In the genomic region with DNA sequence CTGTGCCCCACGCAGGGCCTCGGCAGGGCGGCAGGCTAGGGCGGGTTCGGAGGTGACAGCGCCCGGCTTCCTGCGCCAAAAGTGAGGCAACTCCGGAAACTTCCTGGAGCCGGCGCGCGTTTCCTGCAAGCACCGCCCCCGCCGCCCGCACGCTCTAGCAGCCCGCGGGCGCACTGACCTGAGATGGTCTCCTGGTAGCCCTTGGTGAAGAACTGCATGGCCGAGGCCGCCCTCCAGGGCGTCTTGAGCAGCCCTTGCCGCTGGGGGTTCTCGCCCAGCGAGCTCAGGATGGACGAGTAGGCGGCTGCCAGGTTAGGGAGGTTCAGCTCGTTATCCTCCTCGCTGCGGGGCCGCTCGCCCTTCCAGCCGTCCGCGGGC, we compare ENCODE assay signal across 8 cellular contexts. TPM values are rescaled to one million over a fixed set of nuclear protein-coding genes. Genes with fewer than 3 reads are reported as not detected.
A peak's percentile ranks its signal among the peaks of the same experiment; 100 is the strongest.
DNase-seq lines count a peak whose midpoint lies in the region; ATAC-seq and TF ChIP-seq lines count a peak whose summit lies in the region.

No MANE protein-coding gene starts in this region.

- CTCF ChIA-PET in A673 (lab: Charles Lee), result interaction anchor here (0.5 kb wide), 1 partner anchor 94 kb away, joined by 3 read pairs; no protein-coding TSS in a partner anchor

- peak overlapping the region; percentile 52 for H2BK15ac ChIP-seq in mesenchymal stem cell (ENCODE audit: low read depth, poor library complexity, severe bottlenecking)

- H2BK120ac ChIP-seq in mesenchymal stem cell (ENCODE audit: low read depth, low read length), result no peak overlapping the region

- no peak for TF ChIP-seq CTCF in A673 (conservative IDR thresholded peaks at IDR 0.05; ENCODE audit: low read depth, low read length)

- POLR2A ChIA-PET in A673 (lab: Charles Lee; ENCODE audit: low non-redundant PET), result no interaction called here

- peak overlapping the region; percentile 73 for H3K4me3 ChIP-seq in A673 (ENCODE audit: low read depth, low read length, poor library complexity, severe bottlenecking)
- H3K4me3 ChIP-seq in duodenal mucosa (ENCODE audit: low read depth in 1 of 2, low read length in 2 of 2), result peak overlapping the region; percentile 87 to 96
- H3K4me3 ChIP-seq in mesenchymal stem cell (ENCODE audit: insufficient read depth in 1 of 2, low read depth in 1 of 2, low read length in 2 of 2), result peak overlapping the region; percentile 71 to 90

- no peak overlapping the region for H3K4ac ChIP-seq in mesenchymal stem cell (ENCODE audit: low read depth in 1 of 2, low read length in 2 of 2)

- H4K91ac ChIP-seq in mesenchymal stem cell (ENCODE audit: low read length), result no peak overlapping the region

- H3K36me3 ChIP-seq in A673 (ENCODE audit: insufficient read depth, low read length, poor library complexity, severe bottlenecking) (no peaks in the 10 kb centered on the region), duodenal mucosa (ENCODE audit: control insufficient read depth in 1 of 2, insufficient read depth in 2 of 2, low read length in 2 of 2) (no peaks in the 10 kb centered on the region), mesenchymal stem cell (ENCODE audit: control insufficient read depth in 1 of 2, insufficient read depth in 2 of 2, low read depth in 1 of 2, low read length in 2 of 2) (no peaks in the 10 kb centered on the region)

- no peak overlapping the region for H3K14ac ChIP-seq in mesenchymal stem cell (ENCODE audit: low read length in 2 of 2)

- H3K23ac ChIP-seq in mesenchymal stem cell (ENCODE audit: low read length in 2 of 2), result peak overlapping the region in 1 of 2 experiments; percentile 35

- no peaks in the 10 kb centered on the region for H3K9me3 ChIP-seq in A673 (ENCODE audit: low read depth, low read length, poor library complexity, severe bottlenecking)
- H3K9me3 ChIP-seq in duodenal mucosa (ENCODE audit: control insufficient read depth in 1 of 2, low read length in 2 of 2), result no peaks in the 10 kb centered on the region
- no peaks in the 10 kb centered on the region for H3K9me3 ChIP-seq in mesenchymal stem cell (ENCODE audit: control insufficient read depth, low read length)

- H3K18ac ChIP-seq in mesenchymal stem cell (ENCODE audit: low read depth in 1 of 2, low read length in 2 of 2), result peak overlapping the region; percentile 19 to 64

- no peak overlapping the region for H2BK12ac ChIP-seq in mesenchymal stem cell (ENCODE audit: low read length in 2 of 2)

- DNase-seq in A673 (ENCODE audit: low spot score) (peak; percentile 73), NCI-H2227 treated with DMSO at 0.1 percent for 48 hours (lab: John Stamatoyannopoulos, UW) (peak; percentile 8), mesenchymal stem cell (peak; percentile 87)
- peak; percentile 74 for DNase-seq in activated CD4-positive, alpha-beta T cell treated with anti-CD3 and anti-CD28 coated beads, Interleukin-2, amount 50 U/mL, for 1 hour
- DNase-seq in stimulated activated CD8-positive, alpha-beta memory T cell treated with anti-CD3 and anti-CD28 coated beads, Interleukin-15, amount 100 ng/mL, for 4 hours (ENCODE audit: low read depth in 2 of 2), result peak; percentile 52 to 70

- H3K4me1 ChIP-seq in A673 (ENCODE audit: insufficient read depth, low read length, poor library complexity, severe bottlenecking) (peaks cover 5% of the 10 kb centered on the region), duodenal mucosa (ENCODE audit: control insufficient read depth in 1 of 2, insufficient read depth in 2 of 2, low read length in 2 of 2) (peaks cover 6 to 16% of the 10 kb centered on the region in 2 donors), mesenchymal stem cell (ENCODE audit: control insufficient read depth, insufficient read depth, low read depth, low read length) (peaks cover 16% of the 10 kb centered on the region)

- H3K79me1 ChIP-seq in mesenchymal stem cell (replicated peaks; ENCODE audit: low read length, poor library complexity, severe bottlenecking), result no peaks in the 10 kb centered on the region

- intact Hi-C loops in A673 (cut with micrococcal nuclease; ENCODE audit: unreplicated experiment), result no loop called here

- H3K27ac ChIP-seq in A673 (ENCODE audit: low read depth, low read length, poor library complexity, severe bottlenecking) (no peak overlapping the region), duodenal mucosa (ENCODE audit: low read depth, low read length) (peak overlapping the region; percentile 94), mesenchymal stem cell (ENCODE audit: low read length, poor library complexity, severe bottlenecking) (no peak overlapping the region)

- ATAC-seq in GM18508 (IDR thresholded peaks at IDR 0.05; ENCODE audit: insufficient read depth, unreplicated experiment) (peak; percentile 23), HG02981 (IDR thresholded peaks at IDR 0.05; ENCODE audit: unreplicated experiment) (peak; percentile 61)

- peak overlapping the region; percentile 91 for H3K9ac ChIP-seq in duodenal mucosa (ENCODE audit: low read depth in 1 of 2, low read length in 2 of 2)
- H3K9ac ChIP-seq in mesenchymal stem cell (ENCODE audit: low read length), result peak overlapping the region; percentile 83

- no peak overlapping the region for H2BK5ac ChIP-seq in mesenchymal stem cell (ENCODE audit: low read depth, low read length, poor library complexity, severe bottlenecking)

- under 1% methylated on average over 32 of the region's 37 CpGs for WGBS in mesenchymal stem cell

- H2AFZ ChIP-seq in mesenchymal stem cell (ENCODE audit: low read depth, low read length), result peak overlapping the region; percentile 46

- BruUV-seq in A673 (replicated peaks; lab: Mats Ljungman, UMichigan), result no TSS peak

- no peaks in the 10 kb centered on the region for H3K27me3 ChIP-seq in A673 (replicated peaks; ENCODE audit: insufficient read depth, low read depth, low read length, poor library complexity)
- H3K27me3 ChIP-seq in duodenal mucosa (ENCODE audit: control insufficient read depth in 1 of 2, insufficient read depth in 2 of 2, low read length in 2 of 2), result no peaks in the 10 kb centered on the region
- no peaks in the 10 kb centered on the region for H3K27me3 ChIP-seq in mesenchymal stem cell (ENCODE audit: control insufficient read depth in 1 of 2, insufficient read depth in 1 of 2, low read length in 2 of 2)

- peak overlapping the region; percentile 60 for H4K8ac ChIP-seq in mesenchymal stem cell (ENCODE audit: low read length)

- no peak overlapping the region for H2AK5ac ChIP-seq in mesenchymal stem cell (ENCODE audit: low read length, severe bottlenecking)

- H3K4me2 ChIP-seq in mesenchymal stem cell (ENCODE audit: low read length, poor library complexity, severe bottlenecking), result peak overlapping the region; percentile 98

RNA-seq across cellular contexts. Expression of gene GCH1, which starts 0.5 kb away (rescaled TPM):
- 6.8 and 7.7 TPM in 2 replicates for total RNA-seq in A673 (2021)
- polyA plus RNA-seq in mesenchymal stem cell (2013, experiment 1 of 2), result 3.6 TPM
- polyA plus RNA-seq in mesenchymal stem cell (2013, experiment 2 of 2), result 4.0 TPM

Comparison
In these comparisons a context has a peak if more than half of its experiments do, and no peak if none do; other contexts are left out.
1. DNase-seq: peak in every context shown above with its lines; median percentile 87 in mesenchymal stem cell; 74 in activated CD4-positive, alpha-beta T cell treated with anti-CD3 and anti-CD28 coated beads, Interleukin-2, amount 50 U/mL, for 1 hour; 73 in A673; 61 in stimulated activated CD8-positive, alpha-beta memory T cell treated with anti-CD3 and anti-CD28 coated beads, Interleukin-15, amount 100 ng/mL, for 4 hours; 8 in NCI-H2227 treated with DMSO at 0.1 percent for 48 hours.